Comparison of ENCODE assay signal across 8 cellular contexts in genomic region chr7:100483728-100484635, GRCh38. TPM values are rescaled to one million over a fixed set of nuclear protein-coding genes. Genes with fewer than 3 reads are reported as not detected.
DNase-seq lines count a peak whose midpoint lies in the region; TF ChIP-seq lines count a peak whose summit lies in the region.

NYAP1 (plus strand) TSS chr7:100483927; CDS start chr7:100485312, 1,385 bp downstream.

- peak within 1 kb of the TSS; percentile 63 for H3K4me3 ChIP-seq in BE2C (ENCODE audit: low read depth, low read length)
- H3K4me3 ChIP-seq in effector memory CD4-positive, alpha-beta T cell (ENCODE audit: insufficient read depth, low read depth, low read length, poor library complexity, severe bottlenecking), result peak within 1 kb of the TSS; percentile 43

- DNase-seq in BE2C, result peak; percentile 72
- DNase-seq in GM20000 (ENCODE audit: low spot score), result peak; percentile 77
- DNase-seq in NCI-H128 (lab: John Stamatoyannopoulos, UW; ENCODE audit: unreplicated experiment), result peak; percentile 55
- DNase-seq in activated CD4-positive, alpha-beta T cell treated with anti-CD3 and anti-CD28 coated beads, Interleukin-2, amount 10 ng/mL, durations not matched to agents 7 days and 5 days, result peak; percentile 43
- DNase-seq in effector memory CD4-positive, alpha-beta T cell, result peak; percentile 45 to 53 (median 53)
- peak; percentile 47 to 75 for DNase-seq in lung microvascular endothelial cell (ENCODE audit: low read depth in 2 of 2)
- peak; percentile 49 to 83 (median 72) for DNase-seq in stimulated activated naive CD4-positive, alpha-beta T cell (lab: John Stamatoyannopoulos, UW)
- no peak for DNase-seq in medulla oblongata (ENCODE audit: extremely low spot score)

- H3K9me3 ChIP-seq in BE2C, result no peaks in the 10 kb centered on the region
- H3K9me3 ChIP-seq in effector memory CD4-positive, alpha-beta T cell (ENCODE audit: control insufficient read depth, low read length), result no peaks in the 10 kb centered on the region

- H3K27me3 Mint-ChIP-seq in activated CD4-positive, alpha-beta T cell treated with anti-CD3 and anti-CD28 coated beads, Interleukin-2, amount 10 ng/mL, durations not matched to agents 7 days and 5 days, result no peaks in the 10 kb centered on the region

- H3K27me3 ChIP-seq in BE2C, result no peaks in the 10 kb centered on the region
- H3K27me3 ChIP-seq in effector memory CD4-positive, alpha-beta T cell (replicated peaks; ENCODE audit: control insufficient read depth, insufficient read depth, low read length, poor library complexity, severe bottlenecking), result no peaks in the 10 kb centered on the region

- CTCF ChIA-PET in activated CD4-positive, alpha-beta T cell treated with anti-CD3 and anti-CD28 coated beads, Interleukin-2, amount 10 ng/mL, durations not matched to agents 7 days and 5 days (lab: Charles Lee), result interaction anchor here (1.1 to 1.4 kb wide), 2 partner anchors 10 to 13 kb away, joined by 3 to 4 read pairs; no protein-coding TSS in a partner anchor

- peaks cover 27% of the 10 kb centered on the region for H3K4me1 Mint-ChIP-seq in activated CD4-positive, alpha-beta T cell treated with anti-CD3 and anti-CD28 coated beads, Interleukin-2, amount 10 ng/mL, durations not matched to agents 7 days and 5 days

- POLR2A ChIA-PET in activated CD4-positive, alpha-beta T cell treated with anti-CD3 and anti-CD28 coated beads, Interleukin-2, amount 10 ng/mL, durations not matched to agents 7 days and 5 days (lab: Charles Lee), result no interaction called here

- peak within 1 kb of the TSS; percentile 71 for H3K27ac Mint-ChIP-seq in activated CD4-positive, alpha-beta T cell treated with anti-CD3 and anti-CD28 coated beads, Interleukin-2, amount 10 ng/mL, durations not matched to agents 7 days and 5 days

- H3K27ac ChIP-seq in effector memory CD4-positive, alpha-beta T cell (ENCODE audit: insufficient read depth, low read length, poor library complexity, severe bottlenecking), result peak within 1 kb of the TSS; percentile 39

- H3K4me3 Mint-ChIP-seq in activated CD4-positive, alpha-beta T cell treated with anti-CD3 and anti-CD28 coated beads, Interleukin-2, amount 10 ng/mL, durations not matched to agents 7 days and 5 days, result peak within 1 kb of the TSS; percentile 83

- TF ChIP-seq CTCF in BE2C (IDR thresholded peaks at IDR 0.05; ENCODE audit: low read depth, low read length) (no peak), GM20000 (IDR thresholded peaks at IDR 0.05; ENCODE audit: extremely low read depth, missing control alignments) (no peak)

- no peaks in the 10 kb centered on the region for H3K9me3 Mint-ChIP-seq in activated CD4-positive, alpha-beta T cell treated with anti-CD3 and anti-CD28 coated beads, Interleukin-2, amount 10 ng/mL, durations not matched to agents 7 days and 5 days

- peaks cover 17% of the 10 kb centered on the region for H3K4me1 ChIP-seq in BE2C
- H3K4me1 ChIP-seq in effector memory CD4-positive, alpha-beta T cell (ENCODE audit: control insufficient read depth, insufficient read depth, low read length, poor library complexity, severe bottlenecking), result peaks cover 18% of the 10 kb centered on the region

- no peaks in the 10 kb centered on the region for H3K36me3 ChIP-seq in BE2C
- no peaks in the 10 kb centered on the region for H3K36me3 ChIP-seq in effector memory CD4-positive, alpha-beta T cell (ENCODE audit: control insufficient read depth, insufficient read depth, low read length)

- peaks cover 1% of the 10 kb centered on the region for H3K36me3 Mint-ChIP-seq in activated CD4-positive, alpha-beta T cell treated with anti-CD3 and anti-CD28 coated beads, Interleukin-2, amount 10 ng/mL, durations not matched to agents 7 days and 5 days (ENCODE audit: low read depth)

RNA-seq across cellular contexts. Expression of gene NYAP1, which starts in this region (rescaled TPM):
- 24.9 TPM for polyA plus RNA-seq in BE2C (2012; ENCODE audit: insufficient read depth, insufficient read length, low read depth)
- total RNA-seq in activated CD4-positive, alpha-beta T cell treated with anti-CD3 and anti-CD28 coated beads, Interleukin-2, amount 10 ng/mL, durations not matched to agents 7 days and 5 days, result under 1 TPM; 0.23 to 0.32 TPM
- 2.0 and 6.3 TPM in 2 replicates for total RNA-seq in lung microvascular endothelial cell

Comparison
In these comparisons a context has a peak if more than half of its experiments do, and no peak if none do; other contexts are left out.
1. Peak in DNase-seq in activated CD4-positive, alpha-beta T cell treated with anti-CD3 and anti-CD28 coated beads, Interleukin-2, amount 10 ng/mL, durations not matched to agents 7 days and 5 days; RNA of the gene not detected or under 1 TPM.